ENCODE assay signal across 8 cellular contexts in the genomic region with DNA sequence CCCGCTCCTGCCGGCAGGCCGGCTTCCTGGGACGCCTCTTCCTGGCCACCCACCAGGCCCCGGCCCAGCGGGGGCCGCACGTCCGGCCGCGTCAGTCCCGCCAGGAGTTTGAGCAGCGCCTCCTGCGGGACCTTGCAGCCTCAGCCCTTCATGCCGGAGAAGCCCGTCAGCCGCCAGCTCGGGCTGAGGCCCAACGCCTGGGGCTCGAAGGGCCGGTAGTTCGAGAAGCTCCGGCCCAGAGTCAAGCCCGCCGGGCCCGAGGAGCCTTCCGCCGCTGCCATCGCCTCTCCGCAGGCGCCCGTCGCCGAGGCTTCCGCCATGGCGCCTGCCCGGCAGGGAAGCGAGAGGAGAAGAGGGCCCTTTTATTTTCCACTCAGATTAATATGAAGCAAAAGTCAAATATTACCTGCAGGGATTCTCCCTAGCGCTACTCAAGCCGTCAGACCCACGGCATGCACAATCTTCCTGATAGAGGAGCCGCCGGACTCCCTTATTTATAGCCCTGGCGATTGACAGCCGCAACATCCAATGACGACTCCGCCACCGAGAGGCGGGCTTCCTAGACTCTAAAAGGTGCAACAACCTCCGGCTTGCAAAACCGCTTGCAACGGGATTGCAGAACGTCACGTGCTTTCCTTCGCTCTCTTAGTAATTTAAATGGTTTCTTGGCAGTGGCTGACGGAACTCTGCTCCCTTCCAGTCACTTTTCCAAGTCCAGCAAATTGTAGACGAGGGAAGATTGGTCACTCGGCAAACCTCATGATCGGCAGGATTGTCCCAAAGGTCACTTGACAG. TPM values are rescaled to one million over a fixed set of nuclear protein-coding genes. Genes with fewer than 3 reads are reported as not detected.
DNase-seq lines count a peak whose midpoint lies in the region; ATAC-seq, FAIRE-seq and TF ChIP-seq lines count a peak whose summit lies in the region.

TSS of gene SEPHS2 (minus strand) at position 467 of the 795 bp plus-strand sequence. CDS start at position 320, 147 bp downstream.

- FAIRE-seq in D721Med (lab: Jason Lieb, UNC), result no peak

- peak within 1 kb of the TSS; percentile 92 to 98 (median 97) for H3K27ac Mint-ChIP-seq in IgD-negative memory B cell

- ATAC-seq in GM21423 (IDR thresholded peaks at IDR 0.05; ENCODE audit: unreplicated experiment), result peak; percentile 81

- peak within 1 kb of the TSS; percentile 94 to 99 (median 98) for H3K4me3 Mint-ChIP-seq in IgD-negative memory B cell

- peaks cover 21 to 32% (median 23%) of the 10 kb centered on the region in 3 donors for H3K4me1 Mint-ChIP-seq in IgD-negative memory B cell

- peak within 1 kb of the TSS; percentile 98 for H3K4me3 ChIP-seq in epithelial cell of proximal tubule (ENCODE audit: low read depth, low read length)

- H3K27me3 Mint-ChIP-seq in IgD-negative memory B cell, result no peaks in the 10 kb centered on the region

- peaks cover 12% of the 10 kb centered on the region for H3K36me3 Mint-ChIP-seq in IgD-negative memory B cell

- peak; percentile 62 for DNase-seq in D721Med (ENCODE audit: insufficient read length, low spot score)
- DNase-seq in OCI-M1 (lab: John Stamatoyannopoulos, UW), result peak; percentile 100
- DNase-seq in activated T-cell treated with anti-CD3 and anti-CD28 coated beads for 4 hours, result peak; percentile 95
- peak; percentile 94 for DNase-seq in epithelial cell of proximal tubule (ENCODE audit: low read depth)
- DNase-seq in mucosa of gallbladder (ENCODE audit: low spot score), result peak; percentile 99
- DNase-seq in stimulated activated CD8-positive, alpha-beta memory T cell treated with anti-CD3 and anti-CD28 coated beads, Interleukin-4, amount 100 ng/mL, for 4 hours (ENCODE audit: low read depth in 2 of 2, low spot score in 1 of 2), result peak; percentile 89 to 94

- TF ChIP-seq CTCF in D721Med (IDR thresholded peaks at IDR 0.05; ENCODE audit: insufficient read depth, missing control alignments), result no peak
- TF ChIP-seq CTCF in epithelial cell of proximal tubule (conservative IDR thresholded peaks at IDR 0.05; ENCODE audit: low read depth, low read length), result peak; percentile 43

- H3K9me3 Mint-ChIP-seq in IgD-negative memory B cell, result peaks cover 0 to 2% (median 0%) of the 10 kb centered on the region in 3 donors

RNA-seq across cellular contexts. Expression of gene SEPHS2, which starts in this region (rescaled TPM):
- polyA plus RNA-seq in IgD-negative memory B cell, result 64.0 TPM
- 17.6 and 27.6 TPM in 2 replicates for total RNA-seq in epithelial cell of proximal tubule
- 112 TPM for total RNA-seq in mucosa of gallbladder

Comparison
In these comparisons a context has a peak if more than half of its experiments do, and no peak if none do; other contexts are left out.
1. Peak in every context shown above with its lines: DNase-seq, ATAC-seq and H3K4me3 ChIP-seq.